In the genomic region with DNA sequence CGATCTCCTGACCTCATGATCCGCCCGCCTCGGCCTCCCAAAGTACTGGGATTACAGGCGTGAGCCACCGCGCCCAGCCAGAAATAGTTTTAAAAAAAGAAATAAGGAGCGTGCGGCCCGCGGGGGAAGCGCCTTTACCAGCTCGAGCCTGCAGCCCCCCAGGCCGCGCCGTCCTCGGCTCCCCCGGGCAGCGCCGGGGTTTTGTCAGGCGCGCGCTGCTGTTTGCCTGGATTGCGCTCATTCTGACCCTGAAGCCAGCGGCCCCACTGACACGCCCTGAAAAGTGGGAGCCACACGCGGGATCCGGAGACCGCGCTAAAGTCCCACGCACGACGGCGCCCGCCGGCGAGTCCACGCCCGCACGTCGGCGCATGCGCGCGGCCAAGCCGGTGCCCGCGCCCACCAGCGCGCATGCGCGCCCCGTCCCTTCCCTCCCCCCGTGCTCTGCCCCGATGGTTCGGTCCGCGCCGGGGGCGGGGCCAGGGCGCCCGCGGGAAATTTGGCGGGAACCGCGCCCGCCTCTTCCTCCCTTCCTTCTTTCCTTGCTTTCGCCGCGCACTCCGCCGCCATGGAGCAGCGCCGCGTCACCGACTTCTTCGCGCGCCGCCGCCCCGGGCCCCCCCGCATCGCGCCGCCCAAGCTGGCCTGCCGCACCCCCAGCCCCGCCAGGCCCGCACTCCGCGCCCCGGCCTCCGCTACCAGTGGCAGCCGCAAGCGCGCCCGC, we compare ENCODE assay signal across 1 cellular context.
A peak's percentile ranks its signal among the peaks of the same experiment; 100 is the strongest.
TF ChIP-seq lines count a peak whose summit lies in the region.

A gene (plus strand): TSS at position 526 of the 724 bp plus-strand sequence. CDS start 43 bp downstream, at position 569.

TF ChIP-seq in HepG2, 621 proteins besides CTCF, POLR2A, EP300 and RAD21 (continued from another document and continues in another):
- TF ChIP-seq, protein P1, sequence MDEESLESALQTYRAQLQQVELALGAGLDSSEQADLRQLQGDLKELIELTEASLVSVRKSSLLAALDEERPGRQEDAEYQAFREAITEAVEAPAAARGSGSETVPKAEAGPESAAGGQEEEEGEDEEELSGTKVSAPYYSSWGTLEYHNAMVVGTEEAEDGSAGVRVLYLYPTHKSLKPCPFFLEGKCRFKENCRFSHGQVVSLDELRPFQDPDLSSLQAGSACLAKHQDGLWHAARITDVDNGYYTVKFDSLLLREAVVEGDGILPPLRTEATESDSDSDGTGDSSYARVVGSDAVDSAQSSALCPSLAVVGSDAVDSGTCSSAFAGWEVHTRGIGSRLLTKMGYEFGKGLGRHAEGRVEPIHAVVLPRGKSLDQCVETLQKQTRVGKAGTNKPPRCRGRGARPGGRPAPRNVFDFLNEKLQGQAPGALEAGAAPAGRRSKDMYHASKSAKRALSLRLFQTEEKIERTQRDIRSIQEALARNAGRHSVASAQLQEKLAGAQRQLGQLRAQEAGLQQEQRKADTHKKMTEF (CRISPR knock-in tag; IDR thresholded peaks at IDR 0.05), result peak; percentile 78
- TF ChIP-seq ZNF549 (CRISPR knock-in tag; IDR thresholded peaks at IDR 0.05), result 0 out of 2 replicates have a peak, but pooled peaks have one; percentile 47
- TF ChIP-seq FOXK1 (CRISPR knock-in tag; IDR thresholded peaks at IDR 0.05; ENCODE audit: borderline replicate concordance, low read depth), result peak; percentile 40; the same call in 1 of the 2 replicates
- TF ChIP-seq HCFC1 (IDR thresholded peaks at IDR 0.05; ENCODE audit: low read depth, low read length), result peak; percentile 26; the same call in 1 of the 2 replicates
- TF ChIP-seq RFX1 (IDR thresholded peaks at IDR 0.05), result no peak
- peak; percentile 80 for TF ChIP-seq ZMYM2 (CRISPR knock-in tag; IDR thresholded peaks at IDR 0.05)
- TF ChIP-seq, protein P2, sequence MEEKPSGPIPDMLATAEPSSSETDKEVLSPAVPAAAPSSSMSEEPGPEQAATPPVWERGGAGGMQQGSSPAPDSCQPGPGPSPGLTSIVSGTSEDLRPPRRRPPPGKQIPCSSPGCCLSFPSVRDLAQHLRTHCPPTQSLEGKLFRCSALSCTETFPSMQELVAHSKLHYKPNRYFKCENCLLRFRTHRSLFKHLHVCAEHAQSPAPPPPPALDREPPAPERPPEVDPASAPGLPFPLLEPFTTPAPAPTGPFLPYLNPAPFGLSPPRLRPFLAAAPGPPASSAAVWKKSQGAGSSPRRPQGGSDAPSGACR (CRISPR knock-in tag; IDR thresholded peaks at IDR 0.05), result no peak
- peak; percentile 45; the same call in 1 of the 2 replicates for TF ChIP-seq NR2C2 (CRISPR knock-in tag; IDR thresholded peaks at IDR 0.05; ENCODE audit: borderline replicate concordance)
- 0 out of 2 replicates have a peak, but pooled peaks have one; percentile 17 for TF ChIP-seq KDM3A (CRISPR knock-in tag; IDR thresholded peaks at IDR 0.05; ENCODE audit: low read depth)
- no peak for TF ChIP-seq ZSCAN9 (CRISPR knock-in tag; IDR thresholded peaks at IDR 0.05; ENCODE audit: borderline replicate concordance)
- TF ChIP-seq MYNN (CRISPR knock-in tag; IDR thresholded peaks at IDR 0.05; ENCODE audit: low read depth), result no peak
- no peak for TF ChIP-seq ZNF619 (CRISPR knock-in tag; IDR thresholded peaks at IDR 0.05)
- TF ChIP-seq, protein P3, sequence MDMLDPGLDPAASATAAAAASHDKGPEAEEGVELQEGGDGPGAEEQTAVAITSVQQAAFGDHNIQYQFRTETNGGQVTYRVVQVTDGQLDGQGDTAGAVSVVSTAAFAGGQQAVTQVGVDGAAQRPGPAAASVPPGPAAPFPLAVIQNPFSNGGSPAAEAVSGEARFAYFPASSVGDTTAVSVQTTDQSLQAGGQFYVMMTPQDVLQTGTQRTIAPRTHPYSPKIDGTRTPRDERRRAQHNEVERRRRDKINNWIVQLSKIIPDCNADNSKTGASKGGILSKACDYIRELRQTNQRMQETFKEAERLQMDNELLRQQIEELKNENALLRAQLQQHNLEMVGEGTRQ (IDR thresholded peaks at IDR 0.05; ENCODE audit: low read depth, low read length), result no peak
- TF ChIP-seq, protein P3 (CRISPR knock-in tag; IDR thresholded peaks at IDR 0.05; ENCODE audit: borderline replicate concordance), result no peak
- peak; percentile 73; the same call in 1 of the 2 replicates for TF ChIP-seq DR1 (CRISPR knock-in tag; IDR thresholded peaks at IDR 0.05)
- TF ChIP-seq ZNF713 (CRISPR knock-in tag; IDR thresholded peaks at IDR 0.05), result no peak
- peak; percentile 40; the same call in 1 of the 2 replicates for TF ChIP-seq ZNF570 (CRISPR knock-in tag; IDR thresholded peaks at IDR 0.05; ENCODE audit: borderline replicate concordance)
- no peak for TF ChIP-seq LCORL (IDR thresholded peaks at IDR 0.05)
- TF ChIP-seq LCORL (CRISPR knock-in tag; IDR thresholded peaks at IDR 0.05), result no peak
- no peak for TF ChIP-seq ARID2 (CRISPR knock-in tag; IDR thresholded peaks at IDR 0.05; ENCODE audit: borderline replicate concordance)
- TF ChIP-seq, protein P4, sequence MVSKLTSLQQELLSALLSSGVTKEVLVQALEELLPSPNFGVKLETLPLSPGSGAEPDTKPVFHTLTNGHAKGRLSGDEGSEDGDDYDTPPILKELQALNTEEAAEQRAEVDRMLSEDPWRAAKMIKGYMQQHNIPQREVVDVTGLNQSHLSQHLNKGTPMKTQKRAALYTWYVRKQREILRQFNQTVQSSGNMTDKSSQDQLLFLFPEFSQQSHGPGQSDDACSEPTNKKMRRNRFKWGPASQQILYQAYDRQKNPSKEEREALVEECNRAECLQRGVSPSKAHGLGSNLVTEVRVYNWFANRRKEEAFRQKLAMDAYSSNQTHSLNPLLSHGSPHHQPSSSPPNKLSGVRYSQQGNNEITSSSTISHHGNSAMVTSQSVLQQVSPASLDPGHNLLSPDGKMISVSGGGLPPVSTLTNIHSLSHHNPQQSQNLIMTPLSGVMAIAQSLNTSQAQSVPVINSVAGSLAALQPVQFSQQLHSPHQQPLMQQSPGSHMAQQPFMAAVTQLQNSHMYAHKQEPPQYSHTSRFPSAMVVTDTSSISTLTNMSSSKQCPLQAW (CRISPR knock-in tag; IDR thresholded peaks at IDR 0.05), result peak; percentile 71
- TF ChIP-seq ZNF782 (CRISPR knock-in tag; IDR thresholded peaks at IDR 0.05; ENCODE audit: borderline replicate concordance), result peak; percentile 95
- TF ChIP-seq ZSCAN30 (CRISPR knock-in tag; IDR thresholded peaks at IDR 0.05), result no peak
- TF ChIP-seq, protein P5, sequence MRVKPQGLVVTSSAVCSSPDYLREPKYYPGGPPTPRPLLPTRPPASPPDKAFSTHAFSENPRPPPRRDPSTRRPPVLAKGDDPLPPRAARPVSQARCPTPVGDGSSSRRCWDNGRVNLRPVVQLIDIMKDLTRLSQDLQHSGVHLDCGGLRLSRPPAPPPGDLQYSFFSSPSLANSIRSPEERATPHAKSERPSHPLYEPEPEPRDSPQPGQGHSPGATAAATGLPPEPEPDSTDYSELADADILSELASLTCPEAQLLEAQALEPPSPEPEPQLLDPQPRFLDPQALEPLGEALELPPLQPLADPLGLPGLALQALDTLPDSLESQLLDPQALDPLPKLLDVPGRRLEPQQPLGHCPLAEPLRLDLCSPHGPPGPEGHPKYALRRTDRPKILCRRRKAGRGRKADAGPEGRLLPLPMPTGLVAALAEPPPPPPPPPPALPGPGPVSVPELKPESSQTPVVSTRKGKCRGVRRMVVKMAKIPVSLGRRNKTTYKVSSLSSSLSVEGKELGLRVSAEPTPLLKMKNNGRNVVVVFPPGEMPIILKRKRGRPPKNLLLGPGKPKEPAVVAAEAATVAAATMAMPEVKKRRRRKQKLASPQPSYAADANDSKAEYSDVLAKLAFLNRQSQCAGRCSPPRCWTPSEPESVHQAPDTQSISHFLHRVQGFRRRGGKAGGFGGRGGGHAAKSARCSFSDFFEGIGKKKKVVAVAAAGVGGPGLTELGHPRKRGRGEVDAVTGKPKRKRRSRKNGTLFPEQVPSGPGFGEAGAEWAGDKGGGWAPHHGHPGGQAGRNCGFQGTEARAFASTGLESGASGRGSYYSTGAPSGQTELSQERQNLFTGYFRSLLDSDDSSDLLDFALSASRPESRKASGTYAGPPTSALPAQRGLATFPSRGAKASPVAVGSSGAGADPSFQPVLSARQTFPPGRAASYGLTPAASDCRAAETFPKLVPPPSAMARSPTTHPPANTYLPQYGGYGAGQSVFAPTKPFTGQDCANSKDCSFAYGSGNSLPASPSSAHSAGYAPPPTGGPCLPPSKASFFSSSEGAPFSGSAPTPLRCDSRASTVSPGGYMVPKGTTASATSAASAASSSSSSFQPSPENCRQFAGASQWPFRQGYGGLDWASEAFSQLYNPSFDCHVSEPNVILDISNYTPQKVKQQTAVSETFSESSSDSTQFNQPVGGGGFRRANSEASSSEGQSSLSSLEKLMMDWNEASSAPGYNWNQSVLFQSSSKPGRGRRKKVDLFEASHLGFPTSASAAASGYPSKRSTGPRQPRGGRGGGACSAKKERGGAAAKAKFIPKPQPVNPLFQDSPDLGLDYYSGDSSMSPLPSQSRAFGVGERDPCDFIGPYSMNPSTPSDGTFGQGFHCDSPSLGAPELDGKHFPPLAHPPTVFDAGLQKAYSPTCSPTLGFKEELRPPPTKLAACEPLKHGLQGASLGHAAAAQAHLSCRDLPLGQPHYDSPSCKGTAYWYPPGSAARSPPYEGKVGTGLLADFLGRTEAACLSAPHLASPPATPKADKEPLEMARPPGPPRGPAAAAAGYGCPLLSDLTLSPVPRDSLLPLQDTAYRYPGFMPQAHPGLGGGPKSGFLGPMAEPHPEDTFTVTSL (CRISPR knock-in tag; IDR thresholded peaks at IDR 0.05; ENCODE audit: borderline replicate concordance), result no peak
- TF ChIP-seq ZKSCAN1 (IDR thresholded peaks at IDR 0.05; ENCODE audit: low read length), result no peak
- no peak for TF ChIP-seq ZNF160 (CRISPR knock-in tag; IDR thresholded peaks at IDR 0.05)
- TF ChIP-seq ZNF772 (CRISPR knock-in tag; IDR thresholded peaks at IDR 0.05), result no peak
- TF ChIP-seq DNMT1 (CRISPR knock-in tag; IDR thresholded peaks at IDR 0.05), result no peak
- TF ChIP-seq, protein P6, sequence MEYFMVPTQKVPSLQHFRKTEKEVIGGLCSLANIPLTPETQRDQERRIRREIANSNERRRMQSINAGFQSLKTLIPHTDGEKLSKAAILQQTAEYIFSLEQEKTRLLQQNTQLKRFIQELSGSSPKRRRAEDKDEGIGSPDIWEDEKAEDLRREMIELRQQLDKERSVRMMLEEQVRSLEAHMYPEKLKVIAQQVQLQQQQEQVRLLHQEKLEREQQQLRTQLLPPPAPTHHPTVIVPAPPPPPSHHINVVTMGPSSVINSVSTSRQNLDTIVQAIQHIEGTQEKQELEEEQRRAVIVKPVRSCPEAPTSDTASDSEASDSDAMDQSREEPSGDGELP (IDR thresholded peaks at IDR 0.05; ENCODE audit: borderline replicate concordance, low read depth), result no peak
- no peak for TF ChIP-seq TBL1XR1 (IDR thresholded peaks at IDR 0.05; ENCODE audit: borderline replicate concordance, low read length, partially characterized antibody)
- peak; percentile 93; the same call in 1 of the 2 replicates for TF ChIP-seq ZNF558 (CRISPR knock-in tag; IDR thresholded peaks at IDR 0.05; ENCODE audit: borderline replicate concordance)
- TF ChIP-seq ASH2L (IDR thresholded peaks at IDR 0.05; ENCODE audit: insufficient read length, low read depth, low read length), result no peak
- TF ChIP-seq, protein P7, sequence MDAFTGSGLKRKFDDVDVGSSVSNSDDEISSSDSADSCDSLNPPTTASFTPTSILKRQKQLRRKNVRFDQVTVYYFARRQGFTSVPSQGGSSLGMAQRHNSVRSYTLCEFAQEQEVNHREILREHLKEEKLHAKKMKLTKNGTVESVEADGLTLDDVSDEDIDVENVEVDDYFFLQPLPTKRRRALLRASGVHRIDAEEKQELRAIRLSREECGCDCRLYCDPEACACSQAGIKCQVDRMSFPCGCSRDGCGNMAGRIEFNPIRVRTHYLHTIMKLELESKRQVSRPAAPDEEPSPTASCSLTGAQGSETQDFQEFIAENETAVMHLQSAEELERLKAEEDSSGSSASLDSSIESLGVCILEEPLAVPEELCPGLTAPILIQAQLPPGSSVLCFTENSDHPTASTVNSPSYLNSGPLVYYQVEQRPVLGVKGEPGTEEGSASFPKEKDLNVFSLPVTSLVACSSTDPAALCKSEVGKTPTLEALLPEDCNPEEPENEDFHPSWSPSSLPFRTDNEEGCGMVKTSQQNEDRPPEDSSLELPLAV (CRISPR knock-in tag; conservative IDR thresholded peaks at IDR 0.05; ENCODE audit: low read depth), result no peak
- TF ChIP-seq, protein P8, sequence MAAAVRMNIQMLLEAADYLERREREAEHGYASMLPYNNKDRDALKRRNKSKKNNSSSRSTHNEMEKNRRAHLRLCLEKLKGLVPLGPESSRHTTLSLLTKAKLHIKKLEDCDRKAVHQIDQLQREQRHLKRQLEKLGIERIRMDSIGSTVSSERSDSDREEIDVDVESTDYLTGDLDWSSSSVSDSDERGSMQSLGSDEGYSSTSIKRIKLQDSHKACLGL (CRISPR knock-in tag; IDR thresholded peaks at IDR 0.05), result peak; percentile 47; the same call in 1 of the 2 replicates
- TF ChIP-seq HOXA5 (CRISPR knock-in tag; IDR thresholded peaks at IDR 0.05), result peak; percentile 89
- TF ChIP-seq ZNF230 (CRISPR knock-in tag; IDR thresholded peaks at IDR 0.05), result peak; percentile 84; the same call in 1 of the 2 replicates
- no peak for TF ChIP-seq EHMT2 (IDR thresholded peaks at IDR 0.05; ENCODE audit: borderline replicate concordance, low read depth, low read length)
- TF ChIP-seq, protein P9, sequence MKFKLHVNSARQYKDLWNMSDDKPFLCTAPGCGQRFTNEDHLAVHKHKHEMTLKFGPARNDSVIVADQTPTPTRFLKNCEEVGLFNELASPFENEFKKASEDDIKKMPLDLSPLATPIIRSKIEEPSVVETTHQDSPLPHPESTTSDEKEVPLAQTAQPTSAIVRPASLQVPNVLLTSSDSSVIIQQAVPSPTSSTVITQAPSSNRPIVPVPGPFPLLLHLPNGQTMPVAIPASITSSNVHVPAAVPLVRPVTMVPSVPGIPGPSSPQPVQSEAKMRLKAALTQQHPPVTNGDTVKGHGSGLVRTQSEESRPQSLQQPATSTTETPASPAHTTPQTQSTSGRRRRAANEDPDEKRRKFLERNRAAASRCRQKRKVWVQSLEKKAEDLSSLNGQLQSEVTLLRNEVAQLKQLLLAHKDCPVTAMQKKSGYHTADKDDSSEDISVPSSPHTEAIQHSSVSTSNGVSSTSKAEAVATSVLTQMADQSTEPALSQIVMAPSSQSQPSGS (CRISPR knock-in tag; IDR thresholded peaks at IDR 0.05), result peak; percentile 50; the same call in 1 of the 2 replicates
- peak; percentile 1; the same call in 1 of the 2 replicates for TF ChIP-seq KMT2B (CRISPR knock-in tag; IDR thresholded peaks at IDR 0.05)
- TF ChIP-seq TOPORS (CRISPR knock-in tag; IDR thresholded peaks at IDR 0.05), result peak; percentile 80; the same call in 1 of the 2 replicates
- no peak for TF ChIP-seq JUND (CRISPR knock-in tag; IDR thresholded peaks at IDR 0.05)
- TF ChIP-seq NONO (IDR thresholded peaks at IDR 0.05), result no peak
- TF ChIP-seq NONO (CRISPR knock-in tag; conservative IDR thresholded peaks at IDR 0.05), result no peak
- TF ChIP-seq RARG (CRISPR knock-in tag; IDR thresholded peaks at IDR 0.05; ENCODE audit: low read depth), result no peak
- no peak for TF ChIP-seq ATRX (CRISPR knock-in tag; IDR thresholded peaks at IDR 0.05; ENCODE audit: borderline replicate concordance)
- no peak for TF ChIP-seq RBAK (CRISPR knock-in tag; IDR thresholded peaks at IDR 0.05)
- TF ChIP-seq ZSCAN29 (CRISPR knock-in tag; conservative IDR thresholded peaks at IDR 0.05), result peak; percentile 28; the same call in 1 of the 2 replicates
- TF ChIP-seq XBP1 (CRISPR knock-in tag; IDR thresholded peaks at IDR 0.05), result 0 out of 2 replicates have a peak, but pooled peaks have one; percentile 60
